ENCODE assay signal across 1 cellular context in genomic region chr22:23082534-23083314, GRCh38.
TF ChIP-seq lines count a peak whose summit lies in the region.

No MANE protein-coding gene starts in this region.

TF ChIP-seq in H1, 55 proteins besides CTCF, POLR2A, EP300 and RAD21:
- no peak for TF ChIP-seq CHD1 (IDR thresholded peaks at IDR 0.05; ENCODE audit: low read depth, low read length)
- TF ChIP-seq NANOG (IDR thresholded peaks at IDR 0.05; ENCODE audit: insufficient read depth, low read depth, low read length, poor library complexity, severe bottlenecking): no peak
- no peak for TF ChIP-seq YY1 (IDR thresholded peaks at IDR 0.05; ENCODE audit: low read depth, low read length)
- no peak for TF ChIP-seq SAP30 (IDR thresholded peaks at IDR 0.05; ENCODE audit: insufficient read depth, insufficient replicate concordance, low read length)
- no peak for TF ChIP-seq TAF1 (IDR thresholded peaks at IDR 0.05; ENCODE audit: low read depth, low read length)
- TF ChIP-seq ATF3 (IDR thresholded peaks at IDR 0.05; ENCODE audit: insufficient read depth, low read depth, low read length): no peak
- no peak for TF ChIP-seq MAFK (IDR thresholded peaks at IDR 0.05; ENCODE audit: low read depth, low read length)
- TF ChIP-seq TBP (IDR thresholded peaks at IDR 0.05; ENCODE audit: low read depth, low read length): no peak
- TF ChIP-seq TAF7 (optimal IDR thresholded peaks at IDR 0.05; ENCODE audit: borderline replicate concordance, low read depth, low read length): no peak
- no peak for TF ChIP-seq SUZ12 (IDR thresholded peaks at IDR 0.05; ENCODE audit: low read length)
- TF ChIP-seq NRF1 (IDR thresholded peaks at IDR 0.05; ENCODE audit: low read depth, low read length): no peak
- TF ChIP-seq KDM1A (IDR thresholded peaks at IDR 0.05; ENCODE audit: borderline replicate concordance, low read length): no peak
- TF ChIP-seq BACH1 (IDR thresholded peaks at IDR 0.05; ENCODE audit: low read length): no peak
- no peak for TF ChIP-seq SRF (IDR thresholded peaks at IDR 0.05; ENCODE audit: low read depth, low read length)
